29 cellular contexts compared by ENCODE assay signal in genomic region chr1:111582016-111582415, GRCh38. TPM values are rescaled to one million over a fixed set of nuclear protein-coding genes. Genes with fewer than 3 reads are reported as not detected.
DNase-seq lines count a peak whose midpoint lies in the region; ATAC-seq, FAIRE-seq and TF ChIP-seq lines count a peak whose summit lies in the region.
"Had no signal": no experiment of that assay in that cellular context is flagged by ENCODE, and none has a peak within 500 bp of the region (broad histone marks: within the 10 kb centered on the region; RNA-seq: fewer than 3 reads in every experiment).

No MANE protein-coding gene starts in this region.

- CTCF ChIA-PET in HepG2 (lab: Yijun Ruan, JAX; ENCODE audit: low intra/inter-chr PET ratio, low total read pairs), result no interaction called here
- CTCF ChIA-PET in H1 (lab: Charles Lee; ENCODE audit: partially characterized antibody), result interaction anchor here (0.6 to 2.6 kb wide), 8 partner anchors 10 to 880 kb away, joined by 3 to 12 read pairs (median 3); no protein-coding TSS in a partner anchor

- no peak overlapping the region for H2BK15ac ChIP-seq in H1 (ENCODE audit: low read length)

- DNase-seq in HepG2 (ENCODE audit: low spot score) (no peak), right lobe of liver (no peak), H1 (ENCODE audit: low read depth in 1 of 2, low spot score in 2 of 2) (no peak), spleen (no peak), kidney glomerular epithelial cell (lab: John Stamatoyannopoulos, UW) (no peak)
- DNase-seq: AML-193; CD4-positive, alpha-beta T cell; DMS53; Kasumi-1; NCI-H1092 treated with DMSO at 0.1 percent for 48 hours; NCI-H1436; NCI-H187; NCI-H2081 treated with DMSO at 0.1 percent for 48 hours; NCI-H2171; NCI-H226; NCI-H510A; NCI-H69; OCI-M1; Peyer's patch; SHP77 treated with DMSO at 0.1 percent for 48 hours had no signal

- no peak for TF ChIP-seq RAD21 in HepG2 (CRISPR knock-in tag; IDR thresholded peaks at IDR 0.05)
- no peak for TF ChIP-seq RAD21 in H1 (IDR thresholded peaks at IDR 0.05 in 1 of 2, conservative IDR thresholded peaks at IDR 0.05 in 1 of 2; ENCODE audit: low read depth in 2 of 2, low read length in 2 of 2)

- H3K27me3 ChIP-seq in HepG2 (ENCODE audit: control insufficient read depth in 1 of 2, insufficient read depth in 2 of 2, low read length in 2 of 2), result no peaks in the 10 kb centered on the region; a peak in 1 of 5 replicates
- no peaks in the 10 kb centered on the region for H3K27me3 ChIP-seq in right lobe of liver
- H3K27me3 ChIP-seq in H1 (replicated peaks in 1 of 4; ENCODE audit: control insufficient read depth in 3 of 4, extremely low read depth in 1 of 4, insufficient read depth in 3 of 4, low read length in 3 of 4), result no peaks in the 10 kb centered on the region
- H3K27me3 ChIP-seq in spleen (replicated peaks in 1 of 7), result no peaks in the 10 kb centered on the region
- H3K27me3 ChIP-seq: BLaER1 treated with 17β-estradiol and CSF1 and Interleukin-3, amounts not matched to agents 10 nM and 100 nM; Peyer's patch had no signal

- H3K23me2 ChIP-seq in H1 (ENCODE audit: low read depth, low read length), result no peaks in the 10 kb centered on the region

- TF ChIP-seq EP300 in HepG2 (IDR thresholded peaks at IDR 0.05; ENCODE audit: low read depth in 2 of 2, low read length in 2 of 2), result no peak
- no peak for TF ChIP-seq EP300 in HepG2 (CRISPR knock-in tag; IDR thresholded peaks at IDR 0.05; ENCODE audit: borderline replicate concordance)
- no peak for TF ChIP-seq EP300 in H1 (IDR thresholded peaks at IDR 0.05; ENCODE audit: borderline replicate concordance in 1 of 2, low read depth in 2 of 2, low read length in 2 of 2)

- no peak overlapping the region for H2BK20ac ChIP-seq in H1 (ENCODE audit: low read length)

- H3K36me3 ChIP-seq in HepG2 (replicated peaks in 1 of 2; ENCODE audit: control insufficient read depth in 1 of 2, insufficient read depth in 2 of 2, low read length in 2 of 2) (no peaks in the 10 kb centered on the region), right lobe of liver (no peaks in the 10 kb centered on the region), H1 (ENCODE audit: control insufficient read depth in 2 of 4, insufficient read depth in 4 of 4, low read length in 3 of 4) (no peaks in the 10 kb centered on the region), spleen (no peaks in the 10 kb centered on the region)
- H3K36me3 ChIP-seq: BLaER1 treated with 17β-estradiol and CSF1 and Interleukin-3, amounts not matched to agents 10 nM and 100 nM; HAP-1; Peyer's patch had no signal

- H3K79me2 ChIP-seq in HepG2 (ENCODE audit: insufficient read depth, low read length), result no peaks in the 10 kb centered on the region
- no peaks in the 10 kb centered on the region for H3K79me2 ChIP-seq in H1 (ENCODE audit: control insufficient read depth in 1 of 2, insufficient read depth in 2 of 2, low read length in 2 of 2)

- H3K27ac ChIP-seq in HepG2 (ENCODE audit: extremely low read length, insufficient read depth, low read length) (no peak overlapping the region), right lobe of liver (no peak overlapping the region), H1 (ENCODE audit: low read depth, low read length) (no peak overlapping the region), spleen (peak overlapping the region in 6 of 8 donors; percentile 39 to 64 (median 48))
- H3K27ac ChIP-seq: A549; BLaER1 treated with 17β-estradiol and CSF1 and Interleukin-3, amounts not matched to agents 10 nM and 100 nM; HL-60; Peyer's patch had no signal

- no peak overlapping the region for H3K56ac ChIP-seq in H1 (replicated peaks; ENCODE audit: insufficient read length, low read depth, low read length)

- H2BK120ac ChIP-seq in H1 (replicated peaks; ENCODE audit: low read depth, low read length), result no peak overlapping the region

- TF ChIP-seq CTCF in HepG2 (CRISPR knock-in tag; IDR thresholded peaks at IDR 0.05) (no peak), right lobe of liver (IDR thresholded peaks at IDR 0.05) (no peak), H1 (IDR thresholded peaks at IDR 0.05; ENCODE audit: control extremely low read depth in 1 of 3, insufficient read depth in 1 of 3, low read depth in 1 of 3, low read length in 3 of 3) (no peak), spleen (IDR thresholded peaks at IDR 0.05 in 8 of 11, conservative IDR thresholded peaks at IDR 0.05 in 3 of 11) (no peak)

- no peak overlapping the region for H2AK5ac ChIP-seq in H1 (ENCODE audit: low read depth, low read length)

- in situ Hi-C loops in HepG2 (cut with HindIII; ENCODE audit: extremely low pct_ligation_motif_present, low pct_unique_long_range_greater_than_20kb), result no loop called here

- no peak overlapping the region; the same call in 1 of the 2 replicates for H4K8ac ChIP-seq in H1 (ENCODE audit: extremely low read depth, insufficient read depth, low read length)

- H3K79me1 ChIP-seq in H1 (ENCODE audit: low read depth, low read length), result no peaks in the 10 kb centered on the region

- no peak overlapping the region for H4K91ac ChIP-seq in H1 (replicated peaks; ENCODE audit: insufficient read length, low read length)

- 6% methylated on average over 1 of the region's 1 CpG for WGBS in HepG2 (ENCODE audit: low lambda C conversion rate)
- 40% methylated on average over 1 of the region's 1 CpG for WGBS in right lobe of liver (ENCODE audit: insufficient coverage, low coverage, low lambda C conversion rate, missing lambda C conversion rate)
- 74% methylated on average over 1 of the region's 1 CpG; no CpG with 5 or more reads in 1 of the 2 experiments for WGBS in H1 (ENCODE audit: extremely low coverage in 1 of 2, insufficient coverage in 1 of 2, insufficient read length in 1 of 2, insufficient replicate concordance in 2 of 2, low coverage in 1 of 2, low lambda C conversion rate in 2 of 2, missing lambda C conversion rate in 1 of 2), 2 experiments
- WGBS in spleen, 5 donors, result 67 to 85% (median 82%) methylated on average over 1 of the region's 1 CpG

- H3K9ac ChIP-seq in HepG2 (ENCODE audit: insufficient read depth, low read depth, low read length), result no peak overlapping the region
- no peak overlapping the region for H3K9ac ChIP-seq in H1 (replicated peaks in 1 of 4; ENCODE audit: extremely low read depth in 1 of 4, low read depth in 3 of 4, low read length in 3 of 4)
- H3K9ac ChIP-seq: BLaER1 treated with 17β-estradiol and CSF1 and Interleukin-3, amounts not matched to agents 10 nM and 100 nM had no signal

- no peak overlapping the region for H3K4ac ChIP-seq in H1 (replicated peaks; ENCODE audit: insufficient read length, low read depth, low read length)

- POLR2A ChIA-PET in HepG2 (lab: Yijun Ruan, JAX) (no interaction called here), H1 (lab: Charles Lee; ENCODE audit: partially characterized antibody) (no interaction called here)

- BruUV-seq in HepG2 (replicated peaks; lab: Mats Ljungman, UMichigan), result no TSS peak

- no peak overlapping the region for H2BK5ac ChIP-seq in H1 (ENCODE audit: low read depth, low read length)

- no peak for FAIRE-seq in HepG2 (lab: Jason Lieb, UNC)
- FAIRE-seq in H1 (lab: Jason Lieb, UNC), result no peak
- FAIRE-seq: A549, D721Med, GM18507 had no signal

- TF ChIP-seq POLR2A in HepG2 (IDR thresholded peaks at IDR 0.05; ENCODE audit: insufficient read depth in 1 of 2, low read depth in 2 of 2, low read length in 2 of 2) (no peak), right lobe of liver (IDR thresholded peaks at IDR 0.05) (no peak), H1 (IDR thresholded peaks at IDR 0.05; ENCODE audit: control extremely low read depth in 1 of 2, low read depth in 2 of 2, low read length in 2 of 2) (no peak), spleen (IDR thresholded peaks at IDR 0.05) (no peak)

- H3K18ac ChIP-seq in H1 (ENCODE audit: extremely low read depth, low read length), result no peak overlapping the region

- H3K14ac ChIP-seq in H1 (ENCODE audit: insufficient read length), result no peak overlapping the region

- H3K4me1 ChIP-seq in HepG2 (ENCODE audit: insufficient read depth, low read length), result peaks cover 18% of the 10 kb centered on the region
- H3K4me1 ChIP-seq in right lobe of liver, result peaks cover 0 to under 1% (median under 1%) of the 10 kb centered on the region in 4 donors
- H3K4me1 ChIP-seq in H1 (replicated peaks in 1 of 4; ENCODE audit: control insufficient read depth in 3 of 4, insufficient read depth in 4 of 4, low read length in 3 of 4), result no peaks in the 10 kb centered on the region
- peaks cover 7 to 21% (median 14%) of the 10 kb centered on the region in 6 donors for H3K4me1 ChIP-seq in spleen
- H3K4me1 ChIP-seq: A549, HAP-1 had no signal

- H3K9me3 ChIP-seq in HepG2 (ENCODE audit: low read length) (no peaks in the 10 kb centered on the region), right lobe of liver (no peaks in the 10 kb centered on the region), H1 (ENCODE audit: insufficient read depth in 2 of 2, low read depth in 1 of 2, low read length in 1 of 2) (no peaks in the 10 kb centered on the region), spleen (no peaks in the 10 kb centered on the region)
- H3K9me3 ChIP-seq: A549; BLaER1 treated with 17β-estradiol and CSF1 and Interleukin-3, amounts not matched to agents 10 nM and 100 nM; HAP-1; Peyer's patch had no signal

- intact Hi-C loops in HepG2 (cut with micrococcal nuclease; ENCODE audit: unreplicated experiment) (no loop called here), right lobe of liver (cut with DNase I) (no loop called here), spleen (cut with DNase I; ENCODE audit: low total_unique reads) (no loop called here)

- H3K4me2 ChIP-seq in HepG2 (ENCODE audit: low read depth, low read length) (no peak overlapping the region), H1 (ENCODE audit: insufficient read depth in 1 of 2, low read depth in 2 of 2, low read length in 2 of 2) (no peak overlapping the region)
- H3K4me2 ChIP-seq: A549, GM23338 had no signal

- no peak overlapping the region for H4K5ac ChIP-seq in H1 (ENCODE audit: insufficient read length, low read depth, low read length)

- H4K20me1 ChIP-seq in HepG2 (ENCODE audit: insufficient read depth, low read length), result no peaks in the 10 kb centered on the region
- H4K20me1 ChIP-seq in H1 (replicated peaks in 1 of 2; ENCODE audit: control insufficient read depth in 1 of 2, insufficient read depth in 2 of 2, low read length in 2 of 2), result no peaks in the 10 kb centered on the region
- H4K20me1 ChIP-seq: BLaER1 treated with 17β-estradiol and CSF1 and Interleukin-3, amounts not matched to agents 10 nM and 100 nM had no signal

- H2AFZ ChIP-seq in HepG2 (ENCODE audit: low read length) (no peak overlapping the region), H1 (ENCODE audit: low read length) (no peak overlapping the region)
- H2AFZ ChIP-seq: GM23338 had no signal

- no peak overlapping the region for H2BK12ac ChIP-seq in H1 (ENCODE audit: low read depth, low read length)

- ATAC-seq in HepG2 (no peak), right lobe of liver (no peak), GM19463 (IDR thresholded peaks at IDR 0.05; ENCODE audit: unreplicated experiment) (no peak), HG02571 (IDR thresholded peaks at IDR 0.05; ENCODE audit: unreplicated experiment) (no peak)
- ATAC-seq: A549, GM23338 had no signal

- H3K23ac ChIP-seq in H1 (ENCODE audit: insufficient read length), result no peak overlapping the region

- no peak overlapping the region for H3K4me3 ChIP-seq in HepG2 (replicated peaks in 1 of 3; ENCODE audit: insufficient read depth in 1 of 3, low read depth in 2 of 3, low read length in 3 of 3)
- H3K4me3 ChIP-seq in right lobe of liver, result no peak overlapping the region
- H3K4me3 ChIP-seq in H1 (ENCODE audit: extremely low read depth in 1 of 4, insufficient read depth in 2 of 4, low read depth in 3 of 4, low read length in 4 of 4), result no peak overlapping the region
- no peak overlapping the region for H3K4me3 ChIP-seq in spleen
- H3K4me3 ChIP-seq: A549; BLaER1 treated with 17β-estradiol and CSF1 and Interleukin-3, amounts not matched to agents 10 nM and 100 nM; GM23338; HAP-1; Peyer's patch had no signal

RNA-seq across cellular contexts. Expression of gene RAP1A, which starts 37.6 kb away (rescaled TPM):
- total RNA-seq in HepG2 (2016; rRNA removed; fragmentation: Illumina TruSeq; extraction: Trizol) (19.0 and 28.6 TPM in 2 replicates), right lobe of liver (10 to 100 TPM; 25.9 to 53.8 (median 33.3) TPM), spleen (100 to 1,000 TPM in 5 of 7 donors, 10 to 100 TPM in 2; 83.3 to 125 (median 113) TPM)
- total RNA-seq in HepG2 (2016; cell fraction: cytosol; rRNA removed; fragmentation: Illumina TruSeq; extraction: Trizol; ENCODE audit: low read depth), result 13.3 and 17.3 TPM in 2 replicates
- 21.2 and 27.6 TPM in 2 replicates for total RNA-seq in HepG2 (2016; cell fraction: insoluble cytoplasmic fraction; rRNA removed; fragmentation: Illumina TruSeq; extraction: Trizol)
- 29.9 and 30.2 TPM in 2 replicates for total RNA-seq in HepG2 (2016; cell fraction: membrane; rRNA removed; fragmentation: Illumina TruSeq; extraction: Trizol)
- total RNA-seq in HepG2 (2016; cell fraction: nucleus; rRNA removed; fragmentation: Illumina TruSeq; extraction: Trizol), result 12.1 and 14.0 TPM in 2 replicates
- polyA plus RNA-seq in HepG2 (2011; rRNA removed) (15.4 and 20.7 TPM in 2 replicates), H1 (2011; rRNA removed) (5.3 and 10.9 TPM in 2 replicates), spleen (100 to 1,000 TPM in 1 of 3 donors, 10 to 100 TPM in 2; 93.6 to 106 (median 99.3) TPM)
- polyA plus RNA-seq in HepG2 (2011; cell fraction: cytosol; rRNA removed), result 8.4 and 13.7 TPM in 2 replicates
- polyA plus RNA-seq in HepG2 (2011; cell fraction: nucleus; rRNA removed), result 2.6 and 3.5 TPM in 2 replicates
- polyA plus RNA-seq in HepG2 (2012), result 32.8 and 38.3 TPM in 2 replicates
- 32.0 and 48.1 TPM in 2 replicates for polyA plus RNA-seq in HepG2 (2016; cell fraction: cytosol; fragmentation: Illumina TruSeq; extraction: Trizol; ENCODE audit: low read depth)
- polyA plus RNA-seq in HepG2 (2016; cell fraction: insoluble cytoplasmic fraction; fragmentation: Illumina TruSeq; extraction: Trizol; ENCODE audit: low read depth), result 80.7 and 86.7 TPM in 2 replicates
- 59.2 and 73.6 TPM in 2 replicates for polyA plus RNA-seq in HepG2 (2016; cell fraction: membrane; fragmentation: Illumina TruSeq; extraction: Trizol; ENCODE audit: low read depth)
- polyA plus RNA-seq in HepG2 (2016; cell fraction: nucleus; fragmentation: Illumina TruSeq; extraction: Trizol; ENCODE audit: insufficient read depth, low read depth), result 36.4 and 36.5 TPM in 2 replicates
- 2.0 and 6.1 TPM in 2 replicates for polyA minus RNA-seq in HepG2 (2011; rRNA and poly(A)+ RNA removed; ENCODE audit: low replicate concordance)
- polyA minus RNA-seq in HepG2 (2011; cell fraction: cytosol; rRNA and poly(A)+ RNA removed), result 7.9 and 10.7 TPM in 2 replicates
- polyA minus RNA-seq in HepG2 (2011; cell fraction: nucleus; rRNA and poly(A)+ RNA removed), result 8.0 TPM in 2 replicates
- 30.6 and 35.8 TPM in 2 replicates for total RNA-seq in H1 (2021; fragmentation: NEBNext Ultra II Directional; extraction: Animal tissue kit (Norgen Biotek cat#: 25700))
- 18.4 TPM for polyA plus RNA-seq in H1 (2011; cell fraction: cytosol; rRNA removed)
- polyA plus RNA-seq in H1 (2011; cell fraction: nucleus; rRNA removed), result 1.3 TPM
- polyA plus RNA-seq in H1 (2012, experiment 1 of 2), result 21.9 to 42.7 TPM (median 25.2 TPM) in 4 replicates
- 4.3 TPM for polyA plus RNA-seq in H1 (2012, experiment 2 of 2)
- 24.6 TPM for polyA plus RNA-seq in H1 (2013, experiment 1 of 2)
- polyA plus RNA-seq in H1 (2013, experiment 2 of 2), result 23.2 TPM
- polyA minus RNA-seq in H1 (2011; rRNA and poly(A)+ RNA removed), result 6.4 and 7.3 TPM in 2 replicates
- polyA minus RNA-seq in H1 (2011; cell fraction: cytosol; rRNA and poly(A)+ RNA removed), result 6.9 TPM
- 5.8 TPM for polyA minus RNA-seq in H1 (2011; cell fraction: nucleus; rRNA and poly(A)+ RNA removed)

Comparison
In these comparisons a context has a peak if more than half of its experiments do, and no peak if none do; other contexts are left out.
1. H3K27ac ChIP-seq: peak in spleen (6 of 8); none in HepG2 (single experiment), right lobe of liver (0 of 3) and H1 (single experiment).
2. Of the 41 proteins assayed by ChIP-seq in both HepG2 and H1: peak only in HepG2: none; only in H1: KDM1A; in both: none; in neither: 40.